1 cellular context compared by ENCODE assay signal in genomic region chr12:124408822-124409517, GRCh38.
TF ChIP-seq lines count a peak whose summit lies in the region.

No MANE protein-coding gene starts in this region.

TF ChIP-seq in SK-N-SH, 30 proteins besides CTCF, POLR2A, EP300 and RAD21 (continued from another document):
- TF ChIP-seq FOSL2 (IDR thresholded peaks at IDR 0.05; ENCODE audit: borderline replicate concordance, low read depth): no peak
- no peak for TF ChIP-seq IRF3 (IDR thresholded peaks at IDR 0.05; ENCODE audit: low read depth, low read length)
- no peak for TF ChIP-seq RFX5 (IDR thresholded peaks at IDR 0.05; ENCODE audit: low read length)
- TF ChIP-seq MEF2A (IDR thresholded peaks at IDR 0.05; ENCODE audit: borderline replicate concordance, low read depth): no peak
- no peak for TF ChIP-seq EZH2phosphoT487 (IDR thresholded peaks at IDR 0.05; ENCODE audit: borderline replicate concordance, low read depth)
- TF ChIP-seq SIN3A (IDR thresholded peaks at IDR 0.05; ENCODE audit: borderline replicate concordance, low read depth, low read length): no peak
